Comparison of ENCODE assay signal across 1 cellular context in genomic region chr7:20238268-20238753, GRCh38.
TF ChIP-seq lines count a peak whose summit lies in the region.

No MANE protein-coding gene starts in this region.

TF ChIP-seq in GM12878, 131 proteins besides CTCF, POLR2A, EP300 and RAD21:
- no peak for TF ChIP-seq RBBP5 (conservative IDR thresholded peaks at IDR 0.05)
- TF ChIP-seq JUNB (IDR thresholded peaks at IDR 0.05), result no peak
- TF ChIP-seq ZNF622 (IDR thresholded peaks at IDR 0.05), result no peak
- no peak for TF ChIP-seq SMC3 (IDR thresholded peaks at IDR 0.05; ENCODE audit: borderline replicate concordance, low read length)
- 0 out of 2 replicates have a peak, but pooled peaks have one; percentile 1 for TF ChIP-seq SIN3A (IDR thresholded peaks at IDR 0.05; ENCODE audit: low read depth, low read length)
- TF ChIP-seq E2F4 (IDR thresholded peaks at IDR 0.05; ENCODE audit: low read depth, low read length), result no peak
- TF ChIP-seq KAT2A (conservative IDR thresholded peaks at IDR 0.05; ENCODE audit: control insufficient read depth, low read depth, low read length), result no peak
- no peak for TF ChIP-seq EGR1 (IDR thresholded peaks at IDR 0.05; ENCODE audit: borderline replicate concordance in 1 of 2, low read depth in 2 of 2, low read length in 2 of 2)
- TF ChIP-seq YY1 (IDR thresholded peaks at IDR 0.05; ENCODE audit: low read depth, low read length), result no peak
- no peak for TF ChIP-seq SPI1 (IDR thresholded peaks at IDR 0.05; ENCODE audit: borderline replicate concordance, insufficient read depth, low read depth, low read length)
- no peak for TF ChIP-seq BRCA1 (IDR thresholded peaks at IDR 0.05; ENCODE audit: low read depth, low read length)
- 0 out of 2 replicates have a peak, but pooled peaks have one; percentile 64 for TF ChIP-seq POLR2AphosphoS2 (IDR thresholded peaks at IDR 0.05; ENCODE audit: low read depth, low read length)
- TF ChIP-seq WRNIP1 (IDR thresholded peaks at IDR 0.05; ENCODE audit: borderline replicate concordance, low read depth, low read length), result 0 out of 2 replicates have a peak, but pooled peaks have one; percentile 44
- TF ChIP-seq HCFC1 (IDR thresholded peaks at IDR 0.05; ENCODE audit: low read length), result no peak
- 0 out of 2 replicates have a peak, but pooled peaks have one; percentile 43 for TF ChIP-seq CHD1 (IDR thresholded peaks at IDR 0.05; ENCODE audit: low read depth, low read length)
- peak; percentile 93 for TF ChIP-seq MLLT1 (IDR thresholded peaks at IDR 0.05)
- no peak for TF ChIP-seq BCLAF1 (IDR thresholded peaks at IDR 0.05)
- no peak; the same call in 1 of the 2 replicates for TF ChIP-seq HDGF (IDR thresholded peaks at IDR 0.05)
- TF ChIP-seq RFX5 (IDR thresholded peaks at IDR 0.05; ENCODE audit: low read depth, low read length), result no peak
- TF ChIP-seq MTA3 (IDR thresholded peaks at IDR 0.05; ENCODE audit: borderline replicate concordance, low read length), result no peak
- TF ChIP-seq EZH2 (IDR thresholded peaks at IDR 0.05; ENCODE audit: borderline replicate concordance, control insufficient read depth, low read depth, low read length), result no peak
- TF ChIP-seq MAX (IDR thresholded peaks at IDR 0.05; ENCODE audit: low read depth, low read length), result peak; percentile 4; the same call in 1 of the 2 replicates
- no peak for TF ChIP-seq CREB1 (IDR thresholded peaks at IDR 0.05; ENCODE audit: low read depth)
- TF ChIP-seq RB1 (IDR thresholded peaks at IDR 0.05; ENCODE audit: borderline replicate concordance), result no peak
- 0 out of 2 replicates have a peak, but pooled peaks have one; percentile 8 for TF ChIP-seq ZNF384 (IDR thresholded peaks at IDR 0.05; ENCODE audit: borderline replicate concordance, low read depth, low read length)
- no peak for TF ChIP-seq ZBTB33 (IDR thresholded peaks at IDR 0.05)
- no peak for TF ChIP-seq ZNF274 (IDR thresholded peaks at IDR 0.05; ENCODE audit: insufficient read depth, insufficient read length)
- TF ChIP-seq KLF5 (IDR thresholded peaks at IDR 0.05; ENCODE audit: partially characterized antibody), result no peak
- TF ChIP-seq MXI1 (IDR thresholded peaks at IDR 0.05; ENCODE audit: low read depth, low read length), result 0 out of 2 replicates have a peak, but pooled peaks have one; percentile 34
- no peak for TF ChIP-seq BHLHE40 (IDR thresholded peaks at IDR 0.05; ENCODE audit: borderline replicate concordance in 1 of 2, low read depth in 2 of 2, low read length in 1 of 2)
- TF ChIP-seq E2F8 (IDR thresholded peaks at IDR 0.05; ENCODE audit: low read depth, partially characterized antibody), result no peak
- TF ChIP-seq DPF2 (IDR thresholded peaks at IDR 0.05), result no peak
- no peak for TF ChIP-seq ZNF24 (IDR thresholded peaks at IDR 0.05)
- TF ChIP-seq IRF4 (IDR thresholded peaks at IDR 0.05; ENCODE audit: low read depth, low read length), result no peak
- TF ChIP-seq NBN (IDR thresholded peaks at IDR 0.05), result no peak
- TF ChIP-seq IRF5 (IDR thresholded peaks at IDR 0.05; ENCODE audit: borderline replicate concordance), result no peak
- no peak for TF ChIP-seq ATF3 (IDR thresholded peaks at IDR 0.05; ENCODE audit: borderline replicate concordance, extremely low read depth, low read depth, low read length)
- TF ChIP-seq CHD2 (IDR thresholded peaks at IDR 0.05; ENCODE audit: borderline replicate concordance, low read depth, low read length), result no peak; the same call in 1 of the 2 replicates
- TF ChIP-seq STAT3 (IDR thresholded peaks at IDR 0.05; ENCODE audit: low read depth, low read length), result 0 out of 2 replicates have a peak, but pooled peaks have one; percentile 21
- TF ChIP-seq SKIL (IDR thresholded peaks at IDR 0.05; ENCODE audit: low read depth, poor library complexity, severe bottlenecking), result no peak
